Comparison of ENCODE assay signal across 19 cellular contexts in genomic region chr9:127118597-127119318, GRCh38. TPM values are rescaled to one million over a fixed set of nuclear protein-coding genes. Genes with fewer than 3 reads are reported as not detected.
DNase-seq lines count a peak whose midpoint lies in the region; ATAC-seq and TF ChIP-seq lines count a peak whose summit lies in the region.
"Had no signal": no experiment of that assay in that cellular context is flagged by ENCODE, and none has a peak within 500 bp of the region (broad histone marks: within the 10 kb centered on the region; RNA-seq: fewer than 3 reads in every experiment).

No MANE protein-coding gene starts in this region.

- no peaks in the 10 kb centered on the region for H3K9me3 ChIP-seq in psoas muscle
- no peaks in the 10 kb centered on the region for H3K9me3 ChIP-seq in upper lobe of left lung
- H3K9me3 ChIP-seq: lower lobe of right lung, right lobe of liver had no signal

- H3K36me3 ChIP-seq in psoas muscle (ENCODE audit: insufficient read depth in 1 of 2, low read depth in 1 of 2) (peaks cover 0 to 28% of the 10 kb centered on the region in 2 donors), upper lobe of left lung (no peaks in the 10 kb centered on the region)
- H3K36me3 ChIP-seq: cardiac muscle cell, lower lobe of right lung, right lobe of liver had no signal

- peaks cover 71% of the 10 kb centered on the region for H3K4me1 ChIP-seq in psoas muscle
- peaks cover 17 to 27% (median 24%) of the 10 kb centered on the region in 4 donors for H3K4me1 ChIP-seq in upper lobe of left lung

- no peak for TF ChIP-seq EP300 in upper lobe of left lung (IDR thresholded peaks at IDR 0.05)

- ATAC-seq in HG02623 (IDR thresholded peaks at IDR 0.05; ENCODE audit: unreplicated experiment) (peak; percentile 40), psoas muscle (no peak), upper lobe of left lung (ENCODE audit: low FRiP score in 2 of 2) (no peak), HG03571 (IDR thresholded peaks at IDR 0.05; ENCODE audit: unreplicated experiment) (no peak)
- ATAC-seq: HCT116, lower lobe of right lung, right lobe of liver, Right ventricle myocardium inferior had no signal

- intact Hi-C loops in psoas muscle (cut with DNase I), result no loop called here

- WGBS in psoas muscle, 3 donors, result 79 to 86% (median 81%) methylated on average over 8 of the region's 8 CpGs
- WGBS in upper lobe of left lung, 2 donors, result 88 to 90% methylated on average over 5 to 8 of the region's 8 CpGs

- DNase-seq in GM10266 (ENCODE audit: extremely low spot score) (peak; percentile 62), astrocyte of the hippocampus (ENCODE audit: low read depth, low spot score) (peak; percentile 22), psoas muscle (no peak), SW 1271 (lab: John Stamatoyannopoulos, UW) (no peak), upper lobe of left lung (no peak)
- DNase-seq in activated CD4-positive, alpha-beta T cell treated with anti-CD3 and anti-CD28 coated beads, Interleukin-2, amount 50 U/mL, for 48 hours, result no peak
- DNase-seq: activated CD4-positive, alpha-beta T cell treated with anti-CD3 and anti-CD28 coated beads for 48 hours; activated T-cell treated with anti-CD3 and anti-CD28 coated beads, Interleukin-2, amount 50 U/mL, for 1 hour; lower lobe of right lung; NCI-H2081 treated with DMSO at 0.1 percent for 48 hours; NK-92 treated with Interleukin-12 subunit alpha and Interleukin-12 subunit beta, amount 100 ng/mL, for 24 hours; right lobe of liver; stimulated activated CD4-positive, alpha-beta T cell treated with anti-CD3 and anti-CD28 coated beads, Interleukin-4, amount 100 ng/mL, for 1 hour; trophoblast cell had no signal

- no peaks in the 10 kb centered on the region for H3K27me3 ChIP-seq in psoas muscle (ENCODE audit: insufficient read depth in 3 of 3, low read length in 2 of 3)
- H3K27me3 ChIP-seq in upper lobe of left lung, result no peaks in the 10 kb centered on the region
- H3K27me3 ChIP-seq: cardiac muscle cell, right lobe of liver had no signal

- peak overlapping the region; percentile 91 for H3K4me3 ChIP-seq in psoas muscle
- no peak overlapping the region for H3K4me3 ChIP-seq in upper lobe of left lung
- H3K4me3 ChIP-seq: cardiac muscle cell, lower lobe of right lung, right lobe of liver had no signal

- no peak for TF ChIP-seq CTCF in GM10266 (IDR thresholded peaks at IDR 0.05; ENCODE audit: control insufficient read depth, insufficient read depth, low read depth, missing control alignments)
- no peak for TF ChIP-seq CTCF in psoas muscle (IDR thresholded peaks at IDR 0.05)
- TF ChIP-seq CTCF in upper lobe of left lung (IDR thresholded peaks at IDR 0.05), result no peak

- peak overlapping the region; percentile 92 for H3K27ac ChIP-seq in psoas muscle
- H3K27ac ChIP-seq in upper lobe of left lung, result no peak overlapping the region
- H3K27ac ChIP-seq: cardiac muscle cell, lower lobe of right lung, right lobe of liver had no signal

- TF ChIP-seq POLR2A in upper lobe of left lung (IDR thresholded peaks at IDR 0.05), result no peak

RNA-seq across cellular contexts. Expression of gene ANGPTL2, which starts 3.7 kb away (rescaled TPM):
- total RNA-seq in psoas muscle (100 to 1,000 TPM in 1 of 4 donors, 10 to 100 TPM in 3; 12.6 to 208 (median 19.0) TPM), upper lobe of left lung (10 to 100 TPM in 2 of 6 donors, 1 to 10 TPM in 4; 3.9 to 26.0 (median 7.9) TPM)
- 10 to 100 TPM in 2 of 3 donors, 1 to 10 TPM in 1; 8.9 to 22.3 (median 11.2) TPM for polyA plus RNA-seq in psoas muscle

Comparison
In these comparisons a context has a peak if more than half of its experiments do, and no peak if none do; other contexts are left out.
1. DNase-seq: peak in GM10266 (single experiment) and astrocyte of the hippocampus (single experiment); none in psoas muscle (0 of 2), SW 1271 (0 of 2), upper lobe of left lung (0 of 2) and activated CD4-positive, alpha-beta T cell treated with anti-CD3 and anti-CD28 coated beads, Interleukin-2, amount 50 U/mL, for 48 hours (0 of 2).